In the genomic region with DNA sequence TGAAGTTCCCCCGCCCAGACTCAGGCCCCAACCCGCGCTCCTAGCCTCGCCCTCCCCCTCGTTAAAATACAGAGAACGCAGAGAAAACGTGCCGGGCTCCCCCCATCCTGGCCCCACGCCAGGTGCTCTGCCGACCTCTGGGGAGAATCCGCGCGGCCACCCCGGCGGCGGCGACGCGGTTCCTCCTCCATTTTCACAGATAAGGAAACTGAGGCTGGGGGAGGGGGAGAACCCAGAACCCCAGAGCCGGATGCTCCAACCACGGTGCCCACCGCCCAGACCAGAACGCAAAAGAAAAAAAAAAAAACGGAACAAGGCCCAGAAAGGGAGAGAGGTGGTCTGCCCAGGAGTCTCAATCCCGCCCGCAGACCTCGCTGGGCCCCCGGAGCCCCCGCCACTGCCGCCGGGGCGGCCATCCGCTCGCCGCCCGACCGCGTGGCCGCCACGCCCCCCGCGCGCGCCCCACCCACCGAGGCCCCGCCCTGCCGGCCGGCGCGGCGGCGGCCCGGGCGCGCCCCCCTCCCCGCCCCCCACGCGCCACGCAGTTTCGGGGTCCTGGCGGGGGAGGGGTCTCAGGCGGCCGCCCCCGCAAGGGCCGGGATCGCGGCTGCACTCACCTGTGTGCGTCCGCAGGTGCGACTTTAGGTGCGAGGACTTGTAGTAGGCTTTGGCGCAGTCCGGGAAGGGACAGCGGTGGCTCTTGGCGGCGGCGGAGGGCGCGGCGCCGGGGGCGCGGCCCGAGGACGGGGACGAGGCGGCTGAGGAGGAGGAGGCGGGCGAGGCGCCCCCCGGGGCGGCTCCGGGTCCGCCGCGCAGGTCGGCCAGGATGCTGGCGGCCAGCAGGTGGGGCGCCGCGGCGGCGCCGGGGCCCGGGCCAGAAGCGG, we compare ENCODE assay signal across 1 cellular context.
A peak's percentile ranks its signal among the peaks of the same experiment; 100 is the strongest.
TF ChIP-seq lines count a peak whose summit lies in the region.

No MANE protein-coding gene starts in this region.

TF ChIP-seq in K562, 482 proteins besides CTCF, POLR2A, EP300 and RAD21 (continued from another document and continues in another):
- TF ChIP-seq, protein P1, sequence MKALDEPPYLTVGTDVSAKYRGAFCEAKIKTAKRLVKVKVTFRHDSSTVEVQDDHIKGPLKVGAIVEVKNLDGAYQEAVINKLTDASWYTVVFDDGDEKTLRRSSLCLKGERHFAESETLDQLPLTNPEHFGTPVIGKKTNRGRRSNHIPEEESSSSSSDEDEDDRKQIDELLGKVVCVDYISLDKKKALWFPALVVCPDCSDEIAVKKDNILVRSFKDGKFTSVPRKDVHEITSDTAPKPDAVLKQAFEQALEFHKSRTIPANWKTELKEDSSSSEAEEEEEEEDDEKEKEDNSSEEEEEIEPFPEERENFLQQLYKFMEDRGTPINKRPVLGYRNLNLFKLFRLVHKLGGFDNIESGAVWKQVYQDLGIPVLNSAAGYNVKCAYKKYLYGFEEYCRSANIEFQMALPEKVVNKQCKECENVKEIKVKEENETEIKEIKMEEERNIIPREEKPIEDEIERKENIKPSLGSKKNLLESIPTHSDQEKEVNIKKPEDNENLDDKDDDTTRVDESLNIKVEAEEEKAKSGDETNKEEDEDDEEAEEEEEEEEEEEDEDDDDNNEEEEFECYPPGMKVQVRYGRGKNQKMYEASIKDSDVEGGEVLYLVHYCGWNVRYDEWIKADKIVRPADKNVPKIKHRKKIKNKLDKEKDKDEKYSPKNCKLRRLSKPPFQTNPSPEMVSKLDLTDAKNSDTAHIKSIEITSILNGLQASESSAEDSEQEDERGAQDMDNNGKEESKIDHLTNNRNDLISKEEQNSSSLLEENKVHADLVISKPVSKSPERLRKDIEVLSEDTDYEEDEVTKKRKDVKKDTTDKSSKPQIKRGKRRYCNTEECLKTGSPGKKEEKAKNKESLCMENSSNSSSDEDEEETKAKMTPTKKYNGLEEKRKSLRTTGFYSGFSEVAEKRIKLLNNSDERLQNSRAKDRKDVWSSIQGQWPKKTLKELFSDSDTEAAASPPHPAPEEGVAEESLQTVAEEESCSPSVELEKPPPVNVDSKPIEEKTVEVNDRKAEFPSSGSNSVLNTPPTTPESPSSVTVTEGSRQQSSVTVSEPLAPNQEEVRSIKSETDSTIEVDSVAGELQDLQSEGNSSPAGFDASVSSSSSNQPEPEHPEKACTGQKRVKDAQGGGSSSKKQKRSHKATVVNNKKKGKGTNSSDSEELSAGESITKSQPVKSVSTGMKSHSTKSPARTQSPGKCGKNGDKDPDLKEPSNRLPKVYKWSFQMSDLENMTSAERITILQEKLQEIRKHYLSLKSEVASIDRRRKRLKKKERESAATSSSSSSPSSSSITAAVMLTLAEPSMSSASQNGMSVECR (CRISPR knock-in tag; IDR thresholded peaks at IDR 0.05), result peak; percentile 92
- TF ChIP-seq CCNT2 (IDR thresholded peaks at IDR 0.05; ENCODE audit: borderline replicate concordance, extremely low read depth, insufficient read length, low read depth, low read length) (peak; percentile 32), ADNP (tag; IDR thresholded peaks at IDR 0.05) (no peak), MIER1 (IDR thresholded peaks at IDR 0.05; ENCODE audit: low read depth) (no peak), FOSL1 (tag; conservative IDR thresholded peaks at IDR 0.05) (peak; percentile 36; the same call in 1 of the 2 replicates), MXI1 (IDR thresholded peaks at IDR 0.05; ENCODE audit: low read depth, low read length) (peak; percentile 63; the same call in 1 of the 2 replicates), TRIM24 (IDR thresholded peaks at IDR 0.05) (no peak), NFIC (IDR thresholded peaks at IDR 0.05) (peak; percentile 98), MAZ (CRISPR knock-in tag; conservative IDR thresholded peaks at IDR 0.05 in 1 of 2, IDR thresholded peaks at IDR 0.05 in 1 of 2) (peak; percentile 46 to 76; a peak in 3 of 4 replicates), RFX1 (IDR thresholded peaks at IDR 0.05) (no peak), CBFA2T2 (conservative IDR thresholded peaks at IDR 0.05) (no peak), ETV5 (CRISPR knock-in tag; IDR thresholded peaks at IDR 0.05; ENCODE audit: low read depth) (no peak), FOXM1 (IDR thresholded peaks at IDR 0.05; ENCODE audit: low read depth) (peak; percentile 39; the same call in 1 of the 2 replicates), FOXM1 (CRISPR knock-in tag; IDR thresholded peaks at IDR 0.05; ENCODE audit: low read depth) (no peak), CTBP1 (IDR thresholded peaks at IDR 0.05; ENCODE audit: borderline replicate concordance) (peak; percentile 91), SMAD4 (CRISPR knock-in tag; conservative IDR thresholded peaks at IDR 0.05) (0 out of 2 replicates have a peak, but pooled peaks have one; percentile 48), ZFX (CRISPR knock-in tag; IDR thresholded peaks at IDR 0.05) (peak; percentile 36), RBM14 (IDR thresholded peaks at IDR 0.05; ENCODE audit: borderline replicate concordance, insufficient read depth, low read depth, low read length) (0 out of 2 replicates have a peak, but pooled peaks have one; percentile 40), TBP (optimal IDR thresholded peaks at IDR 0.05; ENCODE audit: low read depth, low read length) (peak; percentile 39), BHLHE40 (IDR thresholded peaks at IDR 0.05; ENCODE audit: low read length) (peak; percentile 91), ZNF436 (CRISPR knock-in tag; IDR thresholded peaks at IDR 0.05) (peak; percentile 62), SUPT5H (IDR thresholded peaks at IDR 0.05) (peak; percentile 47; the same call in 1 of the 2 replicates), NONO (IDR thresholded peaks at IDR 0.05; ENCODE audit: low read depth in 2 of 2, low read length in 1 of 2) (0 out of 4 replicates have a peak, but pooled peaks of 1 of the 2 experiments have one; percentile 60)
- TF ChIP-seq, protein P2, sequence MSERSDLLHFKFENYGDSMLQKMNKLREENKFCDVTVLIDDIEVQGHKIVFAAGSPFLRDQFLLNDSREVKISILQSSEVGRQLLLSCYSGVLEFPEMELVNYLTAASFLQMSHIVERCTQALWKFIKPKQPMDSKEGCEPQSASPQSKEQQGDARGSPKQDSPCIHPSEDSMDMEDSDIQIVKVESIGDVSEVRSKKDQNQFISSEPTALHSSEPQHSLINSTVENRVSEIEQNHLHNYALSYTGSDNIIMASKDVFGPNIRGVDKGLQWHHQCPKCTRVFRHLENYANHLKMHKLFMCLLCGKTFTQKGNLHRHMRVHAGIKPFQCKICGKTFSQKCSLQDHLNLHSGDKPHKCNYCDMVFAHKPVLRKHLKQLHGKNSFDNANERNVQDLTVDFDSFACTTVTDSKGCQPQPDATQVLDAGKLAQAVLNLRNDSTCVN (CRISPR knock-in tag; IDR thresholded peaks at IDR 0.05), result no peak
- TF ChIP-seq, protein P3, sequence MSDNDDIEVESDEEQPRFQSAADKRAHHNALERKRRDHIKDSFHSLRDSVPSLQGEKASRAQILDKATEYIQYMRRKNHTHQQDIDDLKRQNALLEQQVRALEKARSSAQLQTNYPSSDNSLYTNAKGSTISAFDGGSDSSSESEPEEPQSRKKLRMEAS (CRISPR knock-in tag; IDR thresholded peaks at IDR 0.05), result 0 out of 2 replicates have a peak, but pooled peaks have one; percentile 17
- TF ChIP-seq, protein P4, sequence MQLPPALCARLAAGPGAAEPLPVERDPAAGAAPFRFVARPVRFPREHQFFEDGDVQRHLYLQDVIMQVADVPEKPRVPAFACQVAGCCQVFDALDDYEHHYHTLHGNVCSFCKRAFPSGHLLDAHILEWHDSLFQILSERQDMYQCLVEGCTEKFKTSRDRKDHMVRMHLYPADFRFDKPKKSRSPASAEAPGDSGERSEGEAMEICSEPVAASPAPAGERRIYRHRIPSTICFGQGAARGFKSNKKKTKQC (CRISPR knock-in tag; IDR thresholded peaks at IDR 0.05), result no peak
- TF ChIP-seq, protein P5, sequence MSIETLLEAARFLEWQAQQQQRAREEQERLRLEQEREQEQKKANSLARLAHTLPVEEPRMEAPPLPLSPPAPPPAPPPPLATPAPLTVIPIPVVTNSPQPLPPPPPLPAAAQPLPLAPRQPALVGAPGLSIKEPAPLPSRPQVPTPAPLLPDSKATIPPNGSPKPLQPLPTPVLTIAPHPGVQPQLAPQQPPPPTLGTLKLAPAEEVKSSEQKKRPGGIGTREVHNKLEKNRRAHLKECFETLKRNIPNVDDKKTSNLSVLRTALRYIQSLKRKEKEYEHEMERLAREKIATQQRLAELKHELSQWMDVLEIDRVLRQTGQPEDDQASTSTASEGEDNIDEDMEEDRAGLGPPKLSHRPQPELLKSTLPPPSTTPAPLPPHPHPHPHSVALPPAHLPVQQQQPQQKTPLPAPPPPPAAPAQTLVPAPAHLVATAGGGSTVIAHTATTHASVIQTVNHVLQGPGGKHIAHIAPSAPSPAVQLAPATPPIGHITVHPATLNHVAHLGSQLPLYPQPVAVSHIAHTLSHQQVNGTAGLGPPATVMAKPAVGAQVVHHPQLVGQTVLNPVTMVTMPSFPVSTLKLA (conservative IDR thresholded peaks at IDR 0.05), result peak; percentile 80 to 85; a peak in 3 of 4 replicates
- TF ChIP-seq, protein P6, sequence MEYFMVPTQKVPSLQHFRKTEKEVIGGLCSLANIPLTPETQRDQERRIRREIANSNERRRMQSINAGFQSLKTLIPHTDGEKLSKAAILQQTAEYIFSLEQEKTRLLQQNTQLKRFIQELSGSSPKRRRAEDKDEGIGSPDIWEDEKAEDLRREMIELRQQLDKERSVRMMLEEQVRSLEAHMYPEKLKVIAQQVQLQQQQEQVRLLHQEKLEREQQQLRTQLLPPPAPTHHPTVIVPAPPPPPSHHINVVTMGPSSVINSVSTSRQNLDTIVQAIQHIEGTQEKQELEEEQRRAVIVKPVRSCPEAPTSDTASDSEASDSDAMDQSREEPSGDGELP (CRISPR knock-in tag; IDR thresholded peaks at IDR 0.05; ENCODE audit: borderline replicate concordance), result 0 out of 2 replicates have a peak, but pooled peaks have one; percentile 23
- TF ChIP-seq, protein P7, sequence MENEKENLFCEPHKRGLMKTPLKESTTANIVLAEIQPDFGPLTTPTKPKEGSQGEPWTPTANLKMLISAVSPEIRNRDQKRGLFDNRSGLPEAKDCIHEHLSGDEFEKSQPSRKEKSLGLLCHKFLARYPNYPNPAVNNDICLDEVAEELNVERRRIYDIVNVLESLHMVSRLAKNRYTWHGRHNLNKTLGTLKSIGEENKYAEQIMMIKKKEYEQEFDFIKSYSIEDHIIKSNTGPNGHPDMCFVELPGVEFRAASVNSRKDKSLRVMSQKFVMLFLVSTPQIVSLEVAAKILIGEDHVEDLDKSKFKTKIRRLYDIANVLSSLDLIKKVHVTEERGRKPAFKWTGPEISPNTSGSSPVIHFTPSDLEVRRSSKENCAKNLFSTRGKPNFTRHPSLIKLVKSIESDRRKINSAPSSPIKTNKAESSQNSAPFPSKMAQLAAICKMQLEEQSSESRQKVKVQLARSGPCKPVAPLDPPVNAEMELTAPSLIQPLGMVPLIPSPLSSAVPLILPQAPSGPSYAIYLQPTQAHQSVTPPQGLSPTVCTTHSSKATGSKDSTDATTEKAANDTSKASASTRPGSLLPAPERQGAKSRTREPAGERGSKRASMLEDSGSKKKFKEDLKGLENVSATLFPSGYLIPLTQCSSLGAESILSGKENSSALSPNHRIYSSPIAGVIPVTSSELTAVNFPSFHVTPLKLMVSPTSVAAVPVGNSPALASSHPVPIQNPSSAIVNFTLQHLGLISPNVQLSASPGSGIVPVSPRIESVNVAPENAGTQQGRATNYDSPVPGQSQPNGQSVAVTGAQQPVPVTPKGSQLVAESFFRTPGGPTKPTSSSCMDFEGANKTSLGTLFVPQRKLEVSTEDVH (IDR thresholded peaks at IDR 0.05; ENCODE audit: low read depth, partially characterized antibody), result peak; percentile 19
- TF ChIP-seq, protein P8, sequence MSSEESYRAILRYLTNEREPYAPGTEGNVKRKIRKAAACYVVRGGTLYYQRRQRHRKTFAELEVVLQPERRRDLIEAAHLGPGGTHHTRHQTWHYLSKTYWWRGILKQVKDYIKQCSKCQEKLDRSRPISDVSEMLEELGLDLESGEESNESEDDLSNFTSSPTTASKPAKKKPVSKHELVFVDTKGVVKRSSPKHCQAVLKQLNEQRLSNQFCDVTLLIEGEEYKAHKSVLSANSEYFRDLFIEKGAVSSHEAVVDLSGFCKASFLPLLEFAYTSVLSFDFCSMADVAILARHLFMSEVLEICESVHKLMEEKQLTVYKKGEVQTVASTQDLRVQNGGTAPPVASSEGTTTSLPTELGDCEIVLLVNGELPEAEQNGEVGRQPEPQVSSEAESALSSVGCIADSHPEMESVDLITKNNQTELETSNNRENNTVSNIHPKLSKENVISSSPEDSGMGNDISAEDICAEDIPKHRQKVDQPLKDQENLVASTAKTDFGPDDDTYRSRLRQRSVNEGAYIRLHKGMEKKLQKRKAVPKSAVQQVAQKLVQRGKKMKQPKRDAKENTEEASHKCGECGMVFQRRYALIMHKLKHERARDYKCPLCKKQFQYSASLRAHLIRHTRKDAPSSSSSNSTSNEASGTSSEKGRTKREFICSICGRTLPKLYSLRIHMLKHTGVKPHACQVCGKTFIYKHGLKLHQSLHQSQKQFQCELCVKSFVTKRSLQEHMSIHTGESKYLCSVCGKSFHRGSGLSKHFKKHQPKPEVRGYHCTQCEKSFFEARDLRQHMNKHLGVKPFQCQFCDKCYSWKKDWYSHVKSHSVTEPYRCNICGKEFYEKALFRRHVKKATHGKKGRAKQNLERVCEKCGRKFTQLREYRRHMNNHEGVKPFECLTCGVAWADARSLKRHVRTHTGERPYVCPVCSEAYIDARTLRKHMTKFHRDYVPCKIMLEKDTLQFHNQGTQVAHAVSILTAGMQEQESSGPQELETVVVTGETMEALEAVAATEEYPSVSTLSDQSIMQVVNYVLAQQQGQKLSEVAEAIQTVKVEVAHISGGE (CRISPR knock-in tag; IDR thresholded peaks at IDR 0.05), result no peak
- TF ChIP-seq, protein P9, sequence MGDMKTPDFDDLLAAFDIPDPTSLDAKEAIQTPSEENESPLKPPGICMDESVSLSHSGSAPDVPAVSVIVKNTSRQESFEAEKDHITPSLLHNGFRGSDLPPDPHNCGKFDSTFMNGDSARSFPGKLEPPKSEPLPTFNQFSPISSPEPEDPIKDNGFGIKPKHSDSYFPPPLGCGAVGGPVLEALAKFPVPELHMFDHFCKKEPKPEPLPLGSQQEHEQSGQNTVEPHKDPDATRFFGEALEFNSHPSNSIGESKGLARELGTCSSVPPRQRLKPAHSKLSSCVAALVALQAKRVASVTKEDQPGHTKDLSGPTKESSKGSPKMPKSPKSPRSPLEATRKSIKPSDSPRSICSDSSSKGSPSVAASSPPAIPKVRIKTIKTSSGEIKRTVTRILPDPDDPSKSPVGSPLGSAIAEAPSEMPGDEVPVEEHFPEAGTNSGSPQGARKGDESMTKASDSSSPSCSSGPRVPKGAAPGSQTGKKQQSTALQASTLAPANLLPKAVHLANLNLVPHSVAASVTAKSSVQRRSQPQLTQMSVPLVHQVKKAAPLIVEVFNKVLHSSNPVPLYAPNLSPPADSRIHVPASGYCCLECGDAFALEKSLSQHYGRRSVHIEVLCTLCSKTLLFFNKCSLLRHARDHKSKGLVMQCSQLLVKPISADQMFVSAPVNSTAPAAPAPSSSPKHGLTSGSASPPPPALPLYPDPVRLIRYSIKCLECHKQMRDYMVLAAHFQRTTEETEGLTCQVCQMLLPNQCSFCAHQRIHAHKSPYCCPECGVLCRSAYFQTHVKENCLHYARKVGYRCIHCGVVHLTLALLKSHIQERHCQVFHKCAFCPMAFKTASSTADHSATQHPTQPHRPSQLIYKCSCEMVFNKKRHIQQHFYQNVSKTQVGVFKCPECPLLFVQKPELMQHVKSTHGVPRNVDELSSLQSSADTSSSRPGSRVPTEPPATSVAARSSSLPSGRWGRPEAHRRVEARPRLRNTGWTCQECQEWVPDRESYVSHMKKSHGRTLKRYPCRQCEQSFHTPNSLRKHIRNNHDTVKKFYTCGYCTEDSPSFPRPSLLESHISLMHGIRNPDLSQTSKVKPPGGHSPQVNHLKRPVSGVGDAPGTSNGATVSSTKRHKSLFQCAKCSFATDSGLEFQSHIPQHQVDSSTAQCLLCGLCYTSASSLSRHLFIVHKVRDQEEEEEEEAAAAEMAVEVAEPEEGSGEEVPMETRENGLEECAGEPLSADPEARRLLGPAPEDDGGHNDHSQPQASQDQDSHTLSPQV (IDR thresholded peaks at IDR 0.05), result no peak
